In genomic region chr11:95254139-95254704, GRCh38 we compare ENCODE assay signal across 8 cellular contexts. TPM values are rescaled to one million over a fixed set of nuclear protein-coding genes. Genes with fewer than 3 reads are reported as not detected.
A peak's percentile ranks its signal among the peaks of the same experiment; 100 is the strongest.
DNase-seq lines count a peak whose midpoint lies in the region; ATAC-seq, FAIRE-seq and TF ChIP-seq lines count a peak whose summit lies in the region.

No MANE protein-coding gene starts in this region.

- peak overlapping the region; percentile 76 for H3K4me2 ChIP-seq in IMR-90 (ENCODE audit: low read depth, low read length)

- no peak overlapping the region; the same call in 1 of the 2 replicates for H2BK20ac ChIP-seq in IMR-90 (ENCODE audit: low read depth, low read length)

- H3K27ac ChIP-seq in IMR-90 (ENCODE audit: insufficient read depth, low read length), result no peak overlapping the region

- no peak overlapping the region for H3K4ac ChIP-seq in IMR-90 (ENCODE audit: low read depth, low read length)

- no peak overlapping the region for H2BK120ac ChIP-seq in IMR-90 (ENCODE audit: low read depth, low read length)

- no peak overlapping the region for H2AK5ac ChIP-seq in IMR-90 (ENCODE audit: low read depth, low read length)

- peaks cover 23% of the 10 kb centered on the region for H3K4me1 Mint-ChIP-seq in activated T-helper 17 cell treated with anti-CD3 and anti-CD28 coated beads, Interleukin-2, amount 50 U/mL, for 72 hours
- H3K4me1 Mint-ChIP-seq in nephron, result peaks cover 74% of the 10 kb centered on the region

- H3K4me3 ChIP-seq in IMR-90 (ENCODE audit: insufficient read depth, low read depth, low read length) (peak overlapping the region; percentile 40), fibroblast of pulmonary artery (replicated peaks; ENCODE audit: low read depth, low read length) (peak overlapping the region; percentile 56)

- H3K79me1 ChIP-seq in IMR-90 (ENCODE audit: low read depth in 1 of 2, low read length in 2 of 2), result no peaks in the 10 kb centered on the region

- H3K36me3 Mint-ChIP-seq in activated T-helper 17 cell treated with anti-CD3 and anti-CD28 coated beads, Interleukin-2, amount 50 U/mL, for 72 hours (ENCODE audit: low read depth), result no peaks in the 10 kb centered on the region
- H3K36me3 Mint-ChIP-seq in nephron (ENCODE audit: low read depth), result no peaks in the 10 kb centered on the region

- peak overlapping the region; percentile 42; the same call in 1 of the 2 replicates for H3K9ac ChIP-seq in IMR-90 (ENCODE audit: low read depth, low read length)

- no peak overlapping the region; a peak in 1 of 4 replicates for H4K8ac ChIP-seq in IMR-90 (ENCODE audit: low read depth in 2 of 2, low read length in 2 of 2)

- peak; percentile 15 for DNase-seq in D721Med (ENCODE audit: insufficient read length, low spot score)
- peak; percentile 87 for DNase-seq in IMR-90
- DNase-seq in RKO (ENCODE audit: low spot score), result peak; percentile 85
- DNase-seq in fibroblast of pulmonary artery (ENCODE audit: low read depth), result peak; percentile 91
- peak; percentile 75 for DNase-seq in stimulated activated naive CD8-positive, alpha-beta T cell treated with anti-CD3 and anti-CD28 coated beads, Interleukin-15, Interleukin-2, amounts not matched to agents 100 U/mL and 50 U/mL, for 24 hours

- H3K9me3 ChIP-seq in IMR-90 (ENCODE audit: control insufficient read depth, insufficient read depth, low read length), result no peaks in the 10 kb centered on the region

- no peak overlapping the region for H2BK5ac ChIP-seq in IMR-90 (ENCODE audit: low read depth, low read length, poor library complexity, severe bottlenecking)

- H3K27me3 Mint-ChIP-seq in activated T-helper 17 cell treated with anti-CD3 and anti-CD28 coated beads, Interleukin-2, amount 50 U/mL, for 72 hours, result no peaks in the 10 kb centered on the region
- H3K27me3 Mint-ChIP-seq in nephron (ENCODE audit: low read depth), result no peaks in the 10 kb centered on the region

- no peaks in the 10 kb centered on the region for H3K36me3 ChIP-seq in IMR-90 (ENCODE audit: control insufficient read depth, insufficient read depth, low read length)

- no peak overlapping the region for H2AK9ac ChIP-seq in IMR-90 (replicated peaks; ENCODE audit: low read depth, low read length, poor library complexity)

- no peak for TF ChIP-seq POLR2A in IMR-90 (IDR thresholded peaks at IDR 0.05; ENCODE audit: low read depth, low read length)

- no peak overlapping the region for H2BK15ac ChIP-seq in IMR-90 (ENCODE audit: low read depth, low read length)

- ATAC-seq in GM21528 (IDR thresholded peaks at IDR 0.05; ENCODE audit: low FRiP score, unreplicated experiment) (peak; percentile 99), IMR-90 (ENCODE audit: low read depth) (peak; percentile 100)
- peak; percentile 100 for ATAC-seq in activated T-helper 17 cell treated with anti-CD3 and anti-CD28 coated beads, Interleukin-2, amount 50 U/mL, for 72 hours (replicated peaks)
- ATAC-seq in stimulated activated naive CD8-positive, alpha-beta T cell treated with anti-CD3 and anti-CD28 coated beads, Interleukin-15, Interleukin-2, amounts not matched to agents 100 U/mL and 50 U/mL, for 24 hours, result peak; percentile 100

- FAIRE-seq in D721Med (lab: Jason Lieb, UNC), result peak; percentile 91

- no peak overlapping the region for H3K23ac ChIP-seq in IMR-90 (ENCODE audit: low read depth, low read length)

- H3K4me1 ChIP-seq in IMR-90 (ENCODE audit: control insufficient read depth, insufficient read depth, low read length), result no peaks in the 10 kb centered on the region

- H2AFZ ChIP-seq in IMR-90 (replicated peaks; ENCODE audit: low read length, poor library complexity), result peak overlapping the region; percentile 36

- H4K5ac ChIP-seq in IMR-90 (ENCODE audit: low read depth, low read length), result no peak overlapping the region

- intact Hi-C loops in IMR-90 (cut with micrococcal nuclease), result no loop called here

- H4K91ac ChIP-seq in IMR-90 (ENCODE audit: insufficient read depth, low read depth, low read length), result no peak overlapping the region

- peak overlapping the region; percentile 64 for H3K27ac Mint-ChIP-seq in activated T-helper 17 cell treated with anti-CD3 and anti-CD28 coated beads, Interleukin-2, amount 50 U/mL, for 72 hours
- peak overlapping the region; percentile 97 to 98 (median 98) for H3K27ac Mint-ChIP-seq in nephron

- no peak for TF ChIP-seq CTCF in D721Med (IDR thresholded peaks at IDR 0.05; ENCODE audit: insufficient read depth, missing control alignments)
- TF ChIP-seq CTCF in IMR-90 (conservative IDR thresholded peaks at IDR 0.05; ENCODE audit: low read depth, low read length), result no peak
- TF ChIP-seq CTCF in fibroblast of pulmonary artery (IDR thresholded peaks at IDR 0.05; ENCODE audit: low read length, missing control alignments), result no peak
- TF ChIP-seq CTCF in nephron (IDR thresholded peaks at IDR 0.05; ENCODE audit: unreplicated experiment in 3 of 3), result no peak

- no peak overlapping the region for H3K18ac ChIP-seq in IMR-90 (ENCODE audit: low read depth, low read length)

- in situ Hi-C loops in IMR-90 (cut with MboI; ENCODE audit: low sequenced_read_pairs), result no loop called here

- TF ChIP-seq RAD21 in IMR-90 (IDR thresholded peaks at IDR 0.05; ENCODE audit: low read length), result no peak

- H4K20me1 ChIP-seq in IMR-90 (ENCODE audit: insufficient read depth, low read length), result no peaks in the 10 kb centered on the region

- H3K9me3 Mint-ChIP-seq in activated T-helper 17 cell treated with anti-CD3 and anti-CD28 coated beads, Interleukin-2, amount 50 U/mL, for 72 hours, result no peaks in the 10 kb centered on the region
- no peaks in the 10 kb centered on the region for H3K9me3 Mint-ChIP-seq in nephron

- H3K27me3 ChIP-seq in IMR-90 (ENCODE audit: control insufficient read depth, insufficient read depth, low read length), result peaks cover 4% of the 10 kb centered on the region

- H3K14ac ChIP-seq in IMR-90 (replicated peaks; ENCODE audit: low read depth, low read length), result no peak overlapping the region

- dilution Hi-C loops in IMR-90 (cut with HindIII; ENCODE audit: low sequenced_read_pairs, unreplicated experiment), result no loop called here

- CTCF ChIA-PET in IMR-90 (lab: Yijun Ruan, JAX), result no interaction called here

- no TSS peak for BruUV-seq in IMR-90 (replicated peaks; lab: Mats Ljungman, UMichigan)

- POLR2A ChIA-PET in IMR-90 (lab: Charles Lee; ENCODE audit: unreplicated experiment), result no interaction called here

- H3K56ac ChIP-seq in IMR-90 (ENCODE audit: extremely low read depth, insufficient read depth, low read length), result no peak overlapping the region

- H3K9me1 ChIP-seq in IMR-90 (ENCODE audit: insufficient read depth, low read length), result no peaks in the 10 kb centered on the region

- 2% methylated on average over 4 of the region's 8 CpGs; no CpG with 5 or more reads in 1 of the 2 experiments for WGBS in IMR-90 (ENCODE audit: extremely low coverage in 2 of 2, insufficient read length in 1 of 2), 2 experiments

- H3K4me3 Mint-ChIP-seq in activated T-helper 17 cell treated with anti-CD3 and anti-CD28 coated beads, Interleukin-2, amount 50 U/mL, for 72 hours, result peak overlapping the region; percentile 81
- peak overlapping the region; percentile 57 to 69 (median 68) for H3K4me3 Mint-ChIP-seq in nephron

TF ChIP-seq in IMR-90, 13 proteins besides CTCF, POLR2A, EP300 and RAD21:
- TF ChIP-seq MAFK (IDR thresholded peaks at IDR 0.05; ENCODE audit: low read depth, low read length) (0 out of 2 replicates have a peak, but pooled peaks have one; percentile 3), CHD1 (IDR thresholded peaks at IDR 0.05; ENCODE audit: low read depth, low read length) (no peak), RCOR1 (IDR thresholded peaks at IDR 0.05; ENCODE audit: insufficient replicate concordance, low read length) (no peak), USF2 (IDR thresholded peaks at IDR 0.05; ENCODE audit: low read depth, low read length) (no peak), NFE2L2 (IDR thresholded peaks at IDR 0.05; ENCODE audit: low read depth, low read length) (no peak), RFX5 (IDR thresholded peaks at IDR 0.05; ENCODE audit: low read depth, low read length) (peak; percentile 98), CEBPB (IDR thresholded peaks at IDR 0.05; ENCODE audit: low read depth, low read length) (peak; percentile 57; the same call in 1 of the 2 replicates)

RNA-seq across cellular contexts. Expression of gene SESN3, which starts 23.2 kb away (rescaled TPM):
- 7.7 and 10.0 TPM in 2 replicates for total RNA-seq in IMR-90 (2012; rRNA removed)
- 1.3 and 2.0 TPM in 2 replicates for polyA plus RNA-seq in IMR-90 (2012; rRNA removed)
- 0.27 and 0.31 TPM in 2 replicates for polyA plus RNA-seq in IMR-90 (2012; cell fraction: cytosol; rRNA removed)
- 0.17 and 2.3 TPM in 2 replicates for polyA plus RNA-seq in IMR-90 (2012; cell fraction: nucleus; rRNA removed; ENCODE audit: low replicate concordance)
- 1 to 10 TPM; 4.6 to 9.7 TPM for total RNA-seq in activated T-helper 17 cell treated with anti-CD3 and anti-CD28 coated beads, Interleukin-2, amount 50 U/mL, for 72 hours

Comparison
In these comparisons a context has a peak if more than half of its experiments do, and no peak if none do; other contexts are left out.
1. DNase-seq: peak in every context shown above with its lines; median percentile 91 in fibroblast of pulmonary artery; 87 in IMR-90; 85 in RKO; 75 in stimulated activated naive CD8-positive, alpha-beta T cell treated with anti-CD3 and anti-CD28 coated beads, Interleukin-15, Interleukin-2, amounts not matched to agents 100 U/mL and 50 U/mL, for 24 hours; 15 in D721Med.